In genomic region chr16:89443727-89444084, GRCh38 we compare ENCODE assay signal across 10 cellular contexts. TPM values are rescaled to one million over a fixed set of nuclear protein-coding genes. Genes with fewer than 3 reads are reported as not detected.
DNase-seq lines count a peak whose midpoint lies in the region; ATAC-seq and TF ChIP-seq lines count a peak whose summit lies in the region.
"Had no signal": no experiment of that assay in that cellular context is flagged by ENCODE, and none has a peak within 500 bp of the region (broad histone marks: within the 10 kb centered on the region; RNA-seq: fewer than 3 reads in every experiment).

No MANE protein-coding gene starts in this region.

- H3K27ac Mint-ChIP-seq in central memory CD8-positive, alpha-beta T cell (ENCODE audit: low read depth), result peak overlapping the region; percentile 36
- peak overlapping the region; percentile 75 to 94 (median 90) for H3K27ac Mint-ChIP-seq in naive thymus-derived CD8-positive, alpha-beta T cell

- CTCF ChIA-PET in A673 (lab: Charles Lee), result no interaction called here

- no TSS peak for BruUV-seq in A673 (replicated peaks; lab: Mats Ljungman, UMichigan)

- H3K36me3 Mint-ChIP-seq in central memory CD8-positive, alpha-beta T cell (ENCODE audit: insufficient read depth), result peaks cover 29% of the 10 kb centered on the region
- H3K36me3 Mint-ChIP-seq in naive thymus-derived CD8-positive, alpha-beta T cell, result peaks cover 0 to 19% (median 1%) of the 10 kb centered on the region in 3 donors

- peaks cover 43% of the 10 kb centered on the region for H3K4me1 ChIP-seq in A673 (ENCODE audit: insufficient read depth, low read length, poor library complexity, severe bottlenecking)
- peaks cover 93% of the 10 kb centered on the region for H3K4me1 ChIP-seq in vagina

- TF ChIP-seq CTCF in A673 (conservative IDR thresholded peaks at IDR 0.05; ENCODE audit: low read depth, low read length) (no peak), vagina (IDR thresholded peaks at IDR 0.05) (no peak)

- H3K27me3 ChIP-seq in A673 (replicated peaks; ENCODE audit: insufficient read depth, low read depth, low read length, poor library complexity) (no peaks in the 10 kb centered on the region), vagina (no peaks in the 10 kb centered on the region)

- H3K4me3 Mint-ChIP-seq in central memory CD8-positive, alpha-beta T cell, result peak overlapping the region; percentile 55
- peak overlapping the region; percentile 56 to 85 (median 78) for H3K4me3 Mint-ChIP-seq in naive thymus-derived CD8-positive, alpha-beta T cell

- DNase-seq in A673 (ENCODE audit: low spot score), result no peak
- no peak for DNase-seq in central memory CD8-positive, alpha-beta T cell (ENCODE audit: low spot score in 2 of 2)
- DNase-seq in naive thymus-derived CD8-positive, alpha-beta T cell, result no peak
- DNase-seq in NOMO-1 treated with DMSO at 0.1 percent for 48 hours (lab: John Stamatoyannopoulos, UW; ENCODE audit: unreplicated experiment), result no peak
- DNase-seq in vagina (ENCODE audit: extremely low spot score in 2 of 2), result no peak
- no peak for DNase-seq in NCI-H82 (lab: John Stamatoyannopoulos, UW)
- DNase-seq: NCI-H1436 treated with DMSO at 0.1 percent for 48 hours, T1000 had no signal

- TF ChIP-seq RAD21 in Ishikawa (IDR thresholded peaks at IDR 0.05; ENCODE audit: low read depth), result no peak

- POLR2A ChIA-PET in A673 (lab: Charles Lee; ENCODE audit: low non-redundant PET), result no interaction called here
- POLR2A ChIA-PET in naive thymus-derived CD8-positive, alpha-beta T cell (lab: Charles Lee), result interaction anchor here (0.7 to 3.2 kb wide), 3 partner anchors 12 to 64 kb away, joined by 4 to 12 read pairs (median 8); partner anchors contain the start of gene SPG7

- H3K27me3 Mint-ChIP-seq in central memory CD8-positive, alpha-beta T cell, result no peaks in the 10 kb centered on the region
- no peaks in the 10 kb centered on the region for H3K27me3 Mint-ChIP-seq in naive thymus-derived CD8-positive, alpha-beta T cell

- no peaks in the 10 kb centered on the region for H3K36me3 ChIP-seq in A673 (ENCODE audit: insufficient read depth, low read length, poor library complexity, severe bottlenecking)
- no peaks in the 10 kb centered on the region for H3K36me3 ChIP-seq in vagina

- H3K27ac ChIP-seq in A673 (ENCODE audit: low read depth, low read length, poor library complexity, severe bottlenecking) (peak overlapping the region; percentile 14), vagina (no peak overlapping the region)

- H3K4me3 ChIP-seq in A673 (ENCODE audit: low read depth, low read length, poor library complexity, severe bottlenecking) (no peak overlapping the region), vagina (peak overlapping the region in 1 of 2 donors; percentile 3)

- ATAC-seq in central memory CD8-positive, alpha-beta T cell (replicated peaks; ENCODE audit: extremely low read depth, poor library complexity, severe bottlenecking), result no peak
- peak; percentile 17 to 26 for ATAC-seq in naive thymus-derived CD8-positive, alpha-beta T cell
- no peak for ATAC-seq in HG02852 (IDR thresholded peaks at IDR 0.05; ENCODE audit: unreplicated experiment)

- TF ChIP-seq EP300 in Ishikawa (IDR thresholded peaks at IDR 0.05; ENCODE audit: borderline replicate concordance), result peak; percentile 19

- H3K9me3 ChIP-seq in A673 (ENCODE audit: low read depth, low read length, poor library complexity, severe bottlenecking), result no peaks in the 10 kb centered on the region
- no peaks in the 10 kb centered on the region for H3K9me3 ChIP-seq in vagina

- H3K4me1 Mint-ChIP-seq in central memory CD8-positive, alpha-beta T cell, result peaks cover 95% of the 10 kb centered on the region
- peaks cover 63 to 96% (median 95%) of the 10 kb centered on the region in 4 donors for H3K4me1 Mint-ChIP-seq in naive thymus-derived CD8-positive, alpha-beta T cell

- intact Hi-C loops in A673 (cut with micrococcal nuclease; ENCODE audit: unreplicated experiment) (no loop called here), vagina (cut with DNase I) (no loop called here)

- no peak for TF ChIP-seq POLR2A in vagina (IDR thresholded peaks at IDR 0.05)

- no peaks in the 10 kb centered on the region for H3K9me3 Mint-ChIP-seq in central memory CD8-positive, alpha-beta T cell
- peaks cover 0 to 2% (median 0%) of the 10 kb centered on the region in 9 donors for H3K9me3 Mint-ChIP-seq in naive thymus-derived CD8-positive, alpha-beta T cell

TF ChIP-seq in Ishikawa, 13 proteins besides CTCF, POLR2A, EP300 and RAD21:
- TF ChIP-seq FOXM1 (IDR thresholded peaks at IDR 0.05; ENCODE audit: borderline replicate concordance, low read depth) (no peak), TEAD4 (IDR thresholded peaks at IDR 0.05) (no peak; the same call in 1 of the 2 replicates), NFIC (IDR thresholded peaks at IDR 0.05) (peak; percentile 75), MAX (IDR thresholded peaks at IDR 0.05) (peak; percentile 64; the same call in 1 of the 2 replicates), CEBPB (IDR thresholded peaks at IDR 0.05) (no peak), EGR1 (IDR thresholded peaks at IDR 0.05) (no peak), REST (IDR thresholded peaks at IDR 0.05; ENCODE audit: low read depth) (no peak), USF1 (IDR thresholded peaks at IDR 0.05) (no peak)
TF ChIP-seq in Ishikawa: peak in this region for 2.

RNA-seq across cellular contexts. Expression of gene ANKRD11, which starts 46.7 kb away (rescaled TPM):
- 217 and 248 TPM in 2 replicates for total RNA-seq in A673 (2021)
- total RNA-seq in naive thymus-derived CD8-positive, alpha-beta T cell, result 100 to 1,000 TPM; 326 to 328 TPM
- polyA plus RNA-seq in naive thymus-derived CD8-positive, alpha-beta T cell, result 10 to 100 TPM in 2 of 3 donors, 1 to 10 TPM in 1; 8.9 to 61.1 (median 13.9) TPM
- total RNA-seq in vagina, result 135 TPM

Comparison
In these comparisons a context has a peak if more than half of its experiments do, and no peak if none do; other contexts are left out.
1. ATAC-seq: peak in naive thymus-derived CD8-positive, alpha-beta T cell (2 of 2); none in central memory CD8-positive, alpha-beta T cell (single experiment) and HG02852 (single experiment).